ENCODE assay signal across 11 cellular contexts in the genomic region with DNA sequence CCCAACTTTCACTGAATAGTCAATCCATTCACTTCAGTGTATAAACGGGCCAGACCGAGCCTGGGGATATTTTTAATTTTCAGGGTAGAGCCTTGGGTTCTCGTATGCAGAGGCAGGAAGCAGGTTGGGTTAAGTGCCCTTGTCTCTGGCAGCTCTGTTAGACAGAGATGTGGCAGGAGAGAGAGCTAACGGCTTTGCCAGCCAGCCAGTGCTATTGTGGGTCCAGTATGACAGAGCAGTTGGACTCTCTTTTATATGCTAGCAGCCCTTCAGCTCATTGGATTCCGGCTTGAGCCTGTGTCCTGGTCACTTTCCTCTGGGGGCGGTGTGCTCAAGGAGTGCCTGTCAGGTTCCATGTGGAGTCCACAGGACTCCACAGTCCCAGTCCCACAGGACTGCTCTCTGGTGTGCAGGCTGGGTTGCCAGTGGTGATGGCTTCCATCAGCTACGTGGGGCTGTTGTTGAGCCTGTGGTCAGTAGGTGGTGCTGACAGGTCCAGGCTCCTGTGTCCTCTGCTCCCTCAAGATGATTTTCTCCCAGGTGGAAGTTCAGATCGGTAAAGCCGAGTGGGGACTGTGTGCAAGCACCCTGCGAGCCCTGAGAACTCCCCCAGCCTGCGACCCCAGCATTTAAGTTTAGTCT. TPM values are rescaled to one million over a fixed set of nuclear protein-coding genes. Genes with fewer than 3 reads are reported as not detected.
DNase-seq lines count a peak whose midpoint lies in the region; ATAC-seq, FAIRE-seq and TF ChIP-seq lines count a peak whose summit lies in the region.
"Had no signal": no experiment of that assay in that cellular context is flagged by ENCODE, and none has a peak within 500 bp of the region (broad histone marks: within the 10 kb centered on the region; RNA-seq: fewer than 3 reads in every experiment).

No MANE protein-coding gene starts in this region.

- no peak overlapping the region for H2BK12ac ChIP-seq in mesenchymal stem cell (ENCODE audit: low read length in 2 of 2)

- WGBS in mesenchymal stem cell = 91% methylated on average over 11 of the region's 11 CpGs
- 83 to 91% methylated on average over 11 of the region's 11 CpGs for WGBS in lower leg skin, 2 donors

- no peaks in the 10 kb centered on the region for H3K9me1 ChIP-seq in endothelial cell of umbilical vein (replicated peaks; ENCODE audit: control insufficient read depth, extremely low read depth, insufficient read depth, low read length)

- H3K4me3 ChIP-seq in NB4 (ENCODE audit: low read depth, low read length) (no peak overlapping the region), endothelial cell of umbilical vein (replicated peaks in 1 of 3; ENCODE audit: insufficient read depth in 1 of 3, low read depth in 1 of 3, low read length in 3 of 3) (no peak overlapping the region), mesenchymal stem cell (ENCODE audit: insufficient read depth in 1 of 2, low read depth in 1 of 2, low read length in 2 of 2) (no peak overlapping the region), lower leg skin (ENCODE audit: low read depth, poor library complexity, severe bottlenecking) (no peak overlapping the region)
- H3K4me3 ChIP-seq: lung, SK-N-MC had no signal

- no peak for ATAC-seq in GM18873 (IDR thresholded peaks at IDR 0.05; ENCODE audit: low FRiP score, unreplicated experiment)

- H4K91ac ChIP-seq in mesenchymal stem cell (ENCODE audit: low read length) = peak overlapping the region; percentile 7

- no TSS peak for BruUV-seq in endothelial cell of umbilical vein (replicated peaks; lab: Mats Ljungman, UMichigan)

- peaks cover 31% of the 10 kb centered on the region for H3K4me1 ChIP-seq in endothelial cell of umbilical vein (ENCODE audit: control insufficient read depth, extremely low read depth, insufficient read depth, low read length)
- H3K4me1 ChIP-seq in mesenchymal stem cell (ENCODE audit: control insufficient read depth, insufficient read depth, low read depth, low read length) = peaks cover 16% of the 10 kb centered on the region

- H3K14ac ChIP-seq in mesenchymal stem cell (ENCODE audit: low read length in 2 of 2) = no peak overlapping the region

- intact Hi-C loops in endothelial cell of umbilical vein (cut with micrococcal nuclease) = no loop called here
- intact Hi-C loops in lower leg skin (cut with DNase I; ENCODE audit: low total_unique reads) = no loop called here

- H3K79me1 ChIP-seq in mesenchymal stem cell (replicated peaks; ENCODE audit: low read length, poor library complexity, severe bottlenecking) = peaks cover 5% of the 10 kb centered on the region

- no peaks in the 10 kb centered on the region for H3K9me3 ChIP-seq in endothelial cell of umbilical vein (replicated peaks; ENCODE audit: control insufficient read depth, insufficient read depth, low read length)
- no peaks in the 10 kb centered on the region for H3K9me3 ChIP-seq in mesenchymal stem cell (ENCODE audit: control insufficient read depth, low read length)

- H4K20me1 ChIP-seq in endothelial cell of umbilical vein (replicated peaks; ENCODE audit: control insufficient read depth, extremely low read depth, insufficient read depth, low read length) = no peaks in the 10 kb centered on the region

- H3K4me2 ChIP-seq in endothelial cell of umbilical vein (ENCODE audit: insufficient read depth, low read length) = no peak overlapping the region
- no peak overlapping the region for H3K4me2 ChIP-seq in mesenchymal stem cell (ENCODE audit: low read length, poor library complexity, severe bottlenecking)

- no peak overlapping the region for H3K4ac ChIP-seq in mesenchymal stem cell (ENCODE audit: low read depth in 1 of 2, low read length in 2 of 2)

- no peak overlapping the region for H2BK5ac ChIP-seq in mesenchymal stem cell (ENCODE audit: low read depth, low read length, poor library complexity, severe bottlenecking)

- H2BK15ac ChIP-seq in mesenchymal stem cell (ENCODE audit: low read depth, poor library complexity, severe bottlenecking) = no peak overlapping the region

- no peak overlapping the region for H3K23ac ChIP-seq in mesenchymal stem cell (ENCODE audit: low read length in 2 of 2)

- no peak for TF ChIP-seq POLR2A in NB4 (IDR thresholded peaks at IDR 0.05; ENCODE audit: extremely low read depth, insufficient read length)
- no peak for TF ChIP-seq POLR2A in endothelial cell of umbilical vein (IDR thresholded peaks at IDR 0.05; ENCODE audit: low read depth, low read length)
- TF ChIP-seq POLR2A in lower leg skin (IDR thresholded peaks at IDR 0.05) = no peak

- dilution Hi-C loops in endothelial cell of umbilical vein (cut with MboI; ENCODE audit: extremely low pct_ligation_motif_present, low sequenced_read_pairs) = no loop called here

- H3K27ac ChIP-seq in endothelial cell of umbilical vein (ENCODE audit: insufficient read depth, low read depth, low read length) (no peak overlapping the region), mesenchymal stem cell (ENCODE audit: low read length, poor library complexity, severe bottlenecking) (no peak overlapping the region)
- H3K27ac ChIP-seq: SK-N-MC had no signal

- H3K18ac ChIP-seq in mesenchymal stem cell (ENCODE audit: low read depth in 1 of 2, low read length in 2 of 2) = no peak overlapping the region

- TF ChIP-seq CTCF in NB4 (IDR thresholded peaks at IDR 0.05; ENCODE audit: low read depth, low read length) = peak; percentile 7
- no peak for TF ChIP-seq CTCF in endothelial cell of umbilical vein (IDR thresholded peaks at IDR 0.05; ENCODE audit: extremely low read depth in 1 of 2, insufficient read depth in 1 of 2, low read depth in 1 of 2, low read length in 2 of 2)
- TF ChIP-seq CTCF in lower leg skin (IDR thresholded peaks at IDR 0.05) = no peak

- H3K36me3 ChIP-seq in endothelial cell of umbilical vein (ENCODE audit: control insufficient read depth in 2 of 2, extremely low read depth in 1 of 2, insufficient read depth in 2 of 2, low read length in 2 of 2) (peaks cover 47 to 69% of the 10 kb centered on the region in 2 experiments), mesenchymal stem cell (ENCODE audit: control insufficient read depth in 1 of 2, insufficient read depth in 2 of 2, low read depth in 1 of 2, low read length in 2 of 2) (peaks cover 44 to 91% of the 10 kb centered on the region in 2 experiments)

- H3K27me3 ChIP-seq in endothelial cell of umbilical vein (ENCODE audit: control insufficient read depth in 2 of 2, insufficient read depth in 2 of 2, low read length in 2 of 2) = no peaks in the 10 kb centered on the region
- no peaks in the 10 kb centered on the region for H3K27me3 ChIP-seq in mesenchymal stem cell (ENCODE audit: control insufficient read depth in 1 of 2, insufficient read depth in 1 of 2, low read length in 2 of 2)

- peak; percentile 62 for DNase-seq in ELF-1 (ENCODE audit: low read depth, low spot score)
- DNase-seq in NB4 (ENCODE audit: low read depth) = no peak
- DNase-seq in endothelial cell of umbilical vein (ENCODE audit: low read depth, low spot score) = peak; percentile 15
- DNase-seq in mesenchymal stem cell = peak; percentile 25
- no peak for DNase-seq in lower leg skin (ENCODE audit: low spot score in 2 of 2)
- no peak for DNase-seq in NCI-H1417 treated with DMSO at 0.1 percent for 48 hours (lab: John Stamatoyannopoulos, UW)
- DNase-seq in NCI-H1048 (lab: John Stamatoyannopoulos, UW) = no peak
- DNase-seq: NCI-H1417 had no signal

- CTCF ChIA-PET in endothelial cell of umbilical vein (lab: Charles Lee) = interaction anchor here (0.6 to 2.0 kb wide), 8 partner anchors 11 to 250 kb away, joined by 3 to 13 read pairs (median 4); partner anchors contain the start of gene CLTA

- no peak overlapping the region for H2BK120ac ChIP-seq in mesenchymal stem cell (ENCODE audit: low read depth, low read length)

- no peak overlapping the region for H4K8ac ChIP-seq in mesenchymal stem cell (ENCODE audit: low read length)

- FAIRE-seq in endothelial cell of umbilical vein (lab: Jason Lieb, UNC) = no peak

- no peak overlapping the region for H2AK5ac ChIP-seq in mesenchymal stem cell (ENCODE audit: low read length, severe bottlenecking)

- POLR2A ChIA-PET in endothelial cell of umbilical vein (lab: Charles Lee) = interaction anchor here (1.1 kb wide), 1 partner anchor 15 kb away, joined by 4 read pairs; the partner anchor contains the start of gene CLTA

- H3K9ac ChIP-seq in endothelial cell of umbilical vein (replicated peaks; ENCODE audit: extremely low read depth, insufficient read depth, low read length) (no peak overlapping the region), mesenchymal stem cell (ENCODE audit: low read length) (no peak overlapping the region)

- no peak overlapping the region for H2AFZ ChIP-seq in endothelial cell of umbilical vein (ENCODE audit: low read depth, low read length)
- H2AFZ ChIP-seq in mesenchymal stem cell (ENCODE audit: low read depth, low read length) = no peak overlapping the region

- peaks cover 44% of the 10 kb centered on the region for H3K79me2 ChIP-seq in endothelial cell of umbilical vein (ENCODE audit: control insufficient read depth, insufficient read depth, low read length)

RNA-seq across cellular contexts. Expression of gene CLTA, which starts 14.3 kb away (rescaled TPM):
- total RNA-seq in endothelial cell of umbilical vein (281 and 317 TPM in 2 replicates), lower leg skin (100 to 1,000 TPM; 162 to 240 (median 213) TPM)
- polyA plus RNA-seq in endothelial cell of umbilical vein = 212 and 229 TPM in 2 replicates
- polyA plus RNA-seq in endothelial cell of umbilical vein (2011; cell fraction: cytosol; rRNA removed) = 351 and 388 TPM in 2 replicates
- polyA plus RNA-seq in endothelial cell of umbilical vein (2011; cell fraction: nucleus; rRNA removed) = 135 and 162 TPM in 2 replicates
- 355 and 368 TPM in 2 replicates for polyA plus RNA-seq in endothelial cell of umbilical vein (2012)
- polyA minus RNA-seq in endothelial cell of umbilical vein = 98.2 and 102 TPM in 2 replicates
- polyA minus RNA-seq in endothelial cell of umbilical vein (2011; cell fraction: cytosol; rRNA and poly(A)+ RNA removed) = 94.4 TPM
- 23.4 and 37.0 TPM in 2 replicates for polyA minus RNA-seq in endothelial cell of umbilical vein (2011; cell fraction: nucleus; rRNA and poly(A)+ RNA removed)
- polyA plus RNA-seq in mesenchymal stem cell (2013, experiment 1 of 2) = 420 TPM
- polyA plus RNA-seq in mesenchymal stem cell (2013, experiment 2 of 2) = 415 TPM

RNA-seq across cellular contexts. Expression of gene CCIN, which starts 35.8 kb away (rescaled TPM):
- total RNA-seq in endothelial cell of umbilical vein (0.22 and 0.44 TPM in 2 replicates), lower leg skin (not detected)
- 1.1 and 1.2 TPM in 2 replicates for polyA plus RNA-seq in endothelial cell of umbilical vein
- polyA plus RNA-seq in endothelial cell of umbilical vein (2011; cell fraction: cytosol; rRNA removed) = 0.63 and 0.66 TPM in 2 replicates
- 0.84 and 1.1 TPM in 2 replicates for polyA plus RNA-seq in endothelial cell of umbilical vein (2011; cell fraction: nucleus; rRNA removed)
- 1.2 TPM in 2 replicates for polyA plus RNA-seq in endothelial cell of umbilical vein (2012)
- polyA minus RNA-seq in endothelial cell of umbilical vein = 0.53 and 2.5 TPM in 2 replicates
- polyA minus RNA-seq in endothelial cell of umbilical vein (2011; cell fraction: cytosol; rRNA and poly(A)+ RNA removed) = not detected
- polyA minus RNA-seq in endothelial cell of umbilical vein (2011; cell fraction: nucleus; rRNA and poly(A)+ RNA removed) = 0.87 and 1.1 TPM in 2 replicates
- 0.01 TPM for polyA plus RNA-seq in mesenchymal stem cell (2013, experiment 1 of 2)
- polyA plus RNA-seq in mesenchymal stem cell (2013, experiment 2 of 2) = 0.04 TPM

RNA-seq across cellular contexts. Expression of gene GNE, which starts 53.2 kb away (rescaled TPM):
- total RNA-seq in endothelial cell of umbilical vein = 11.4 and 12.3 TPM in 2 replicates
- polyA plus RNA-seq in endothelial cell of umbilical vein = 6.6 and 8.5 TPM in 2 replicates
- polyA plus RNA-seq in endothelial cell of umbilical vein (2011; cell fraction: cytosol; rRNA removed) = 9.5 and 9.9 TPM in 2 replicates
- 9.1 and 9.3 TPM in 2 replicates for polyA plus RNA-seq in endothelial cell of umbilical vein (2011; cell fraction: nucleus; rRNA removed)
- polyA plus RNA-seq in endothelial cell of umbilical vein (2012) = 10.6 and 11.5 TPM in 2 replicates
- 29.7 and 35.8 TPM in 2 replicates for polyA minus RNA-seq in endothelial cell of umbilical vein
- 20.2 TPM for polyA minus RNA-seq in endothelial cell of umbilical vein (2011; cell fraction: cytosol; rRNA and poly(A)+ RNA removed)
- 11.4 and 13.6 TPM in 2 replicates for polyA minus RNA-seq in endothelial cell of umbilical vein (2011; cell fraction: nucleus; rRNA and poly(A)+ RNA removed)
- 8.1 TPM for polyA plus RNA-seq in mesenchymal stem cell (2013, experiment 1 of 2)
- 8.0 TPM for polyA plus RNA-seq in mesenchymal stem cell (2013, experiment 2 of 2)
- 10 to 100 TPM in 3 of 4 donors, 1 to 10 TPM in 1; 5.1 to 16.8 (median 13.7) TPM for total RNA-seq in lower leg skin

Comparison
In these comparisons a context has a peak if more than half of its experiments do, and no peak if none do; other contexts are left out.
1. DNase-seq: peak in ELF-1 (single experiment), endothelial cell of umbilical vein (single experiment) and mesenchymal stem cell (single experiment); none in NB4 (single experiment), lower leg skin (0 of 2), NCI-H1417 treated with DMSO at 0.1 percent for 48 hours (single experiment) and NCI-H1048 (single experiment).